10 cellular contexts compared by ENCODE assay signal in genomic region chr4:100738388-100739165, GRCh38.
DNase-seq lines count a peak whose midpoint lies in the region; ATAC-seq and TF ChIP-seq lines count a peak whose summit lies in the region.
"Had no signal": no experiment of that assay in that cellular context is flagged by ENCODE, and none has a peak within 500 bp of the region (broad histone marks: within the 10 kb centered on the region; RNA-seq: fewer than 3 reads in every experiment).

No MANE protein-coding gene starts in this region.

- H2BK5ac ChIP-seq in mesenchymal stem cell (ENCODE audit: low read depth, low read length, poor library complexity, severe bottlenecking) = no peak overlapping the region

- H3K9ac ChIP-seq in mammary epithelial cell (ENCODE audit: insufficient read depth, low read length) (no peak overlapping the region), mesenchymal stem cell (ENCODE audit: low read length) (peak overlapping the region; percentile 61)

- H3K4me1 ChIP-seq in mammary epithelial cell (ENCODE audit: insufficient read depth, low read length) = peaks cover 28% of the 10 kb centered on the region
- H3K4me1 ChIP-seq in mesenchymal stem cell (ENCODE audit: control insufficient read depth, insufficient read depth, low read depth, low read length) = no peaks in the 10 kb centered on the region

- peak overlapping the region; percentile 18 to 72 for H2BK12ac ChIP-seq in mesenchymal stem cell (ENCODE audit: low read length in 2 of 2)

- 58% methylated on average over 5 of the region's 5 CpGs for WGBS in mammary epithelial cell (ENCODE audit: low coverage, missing lambda C conversion rate)
- 73% methylated on average over 5 of the region's 5 CpGs for WGBS in mesenchymal stem cell

- no peaks in the 10 kb centered on the region for H3K79me1 ChIP-seq in mesenchymal stem cell (replicated peaks; ENCODE audit: low read length, poor library complexity, severe bottlenecking)

- H3K4me3 ChIP-seq in AG10803 (ENCODE audit: low read length) = no peak overlapping the region
- H3K4me3 ChIP-seq in mammary epithelial cell (replicated peaks in 1 of 3; ENCODE audit: insufficient read depth in 1 of 3, low read depth in 2 of 3, low read length in 3 of 3) = no peak overlapping the region
- H3K4me3 ChIP-seq in mesenchymal stem cell (ENCODE audit: insufficient read depth in 1 of 2, low read depth in 1 of 2, low read length in 2 of 2) = peak overlapping the region in 1 of 2 experiments; percentile 27

- in situ Hi-C loops in mammary epithelial cell (cut with MboI; ENCODE audit: low sequenced_read_pairs in 2 of 2) = loop anchor here in 1 of 2 donors (25.0 kb wide), 1 partner anchor 301 kb away; no protein-coding TSS in a partner anchor

- peak overlapping the region in 1 of 2 experiments; percentile 11 for H3K4ac ChIP-seq in mesenchymal stem cell (ENCODE audit: low read depth in 1 of 2, low read length in 2 of 2)

- TF ChIP-seq CTCF in AG10803 (conservative IDR thresholded peaks at IDR 0.05; ENCODE audit: low read length) = no peak
- TF ChIP-seq CTCF in mammary epithelial cell (conservative IDR thresholded peaks at IDR 0.05 in 1 of 2, IDR thresholded peaks at IDR 0.05 in 1 of 2; ENCODE audit: extremely low read depth in 1 of 2, insufficient read depth in 1 of 2, low read depth in 1 of 2, low read length in 2 of 2) = no peak

- H4K20me1 ChIP-seq in mammary epithelial cell (ENCODE audit: insufficient read depth, low read length) = no peaks in the 10 kb centered on the region

- peak overlapping the region; percentile 60 for H2BK15ac ChIP-seq in mesenchymal stem cell (ENCODE audit: low read depth, poor library complexity, severe bottlenecking)

- CTCF ChIA-PET in mammary epithelial cell (lab: Charles Lee; ENCODE audit: low non-redundant PET) = no interaction called here

- H3K79me2 ChIP-seq in mammary epithelial cell (ENCODE audit: insufficient read depth, low read length) = no peaks in the 10 kb centered on the region

- H3K9me3 ChIP-seq in mammary epithelial cell (replicated peaks; ENCODE audit: insufficient read depth, low read length) (peaks cover under 1% of the 10 kb centered on the region), mesenchymal stem cell (ENCODE audit: control insufficient read depth, low read length) (peaks cover 13% of the 10 kb centered on the region)

- BruUV-seq in mammary epithelial cell (replicated peaks; lab: Mats Ljungman, UMichigan) = no TSS peak

- H2BK120ac ChIP-seq in mesenchymal stem cell (ENCODE audit: low read depth, low read length) = no peak overlapping the region

- ATAC-seq in HG03060 (IDR thresholded peaks at IDR 0.05; ENCODE audit: low read depth, unreplicated experiment) = peak; percentile 48
- no peak for ATAC-seq in HG03457 (IDR thresholded peaks at IDR 0.05; ENCODE audit: unreplicated experiment)

- no peaks in the 10 kb centered on the region for H3K36me3 ChIP-seq in mammary epithelial cell (ENCODE audit: insufficient read depth, low read length)
- H3K36me3 ChIP-seq in mesenchymal stem cell (ENCODE audit: control insufficient read depth in 1 of 2, insufficient read depth in 2 of 2, low read depth in 1 of 2, low read length in 2 of 2) = no peaks in the 10 kb centered on the region

- H2AK5ac ChIP-seq in mesenchymal stem cell (ENCODE audit: low read length, severe bottlenecking) = no peak overlapping the region

- H2AFZ ChIP-seq in mammary epithelial cell (ENCODE audit: low read depth, low read length) (peak overlapping the region; percentile 69), mesenchymal stem cell (ENCODE audit: low read depth, low read length) (no peak overlapping the region)

- no peak overlapping the region for H3K23ac ChIP-seq in mesenchymal stem cell (ENCODE audit: low read length in 2 of 2)

- no peak overlapping the region for H4K8ac ChIP-seq in mesenchymal stem cell (ENCODE audit: low read length)

- H3K27ac ChIP-seq in mammary epithelial cell (ENCODE audit: insufficient read depth, low read depth, low read length) (peak overlapping the region; percentile 68), mesenchymal stem cell (ENCODE audit: low read length, poor library complexity, severe bottlenecking) (no peak overlapping the region)

- no peak overlapping the region for H3K14ac ChIP-seq in mesenchymal stem cell (ENCODE audit: low read length in 2 of 2)

- intact Hi-C loops in mammary epithelial cell (cut with micrococcal nuclease) = loop anchor here (1.0 kb wide), 1 partner anchor 317 kb away; no protein-coding TSS in a partner anchor

- H3K27me3 ChIP-seq in mammary epithelial cell (ENCODE audit: insufficient read depth, low read length) = no peaks in the 10 kb centered on the region
- no peaks in the 10 kb centered on the region for H3K27me3 ChIP-seq in mesenchymal stem cell (ENCODE audit: control insufficient read depth in 1 of 2, insufficient read depth in 1 of 2, low read length in 2 of 2)

- peak; percentile 68 for DNase-seq in AG10803 (ENCODE audit: low read depth)
- peak; percentile 97 for DNase-seq in mammary epithelial cell
- peak; percentile 63 for DNase-seq in mesenchymal stem cell
- DNase-seq in COLO668 (lab: John Stamatoyannopoulos, UW; ENCODE audit: unreplicated experiment) = no peak
- DNase-seq in kidney glomerular epithelial cell (lab: John Stamatoyannopoulos, UW) = no peak
- no peak for DNase-seq in stimulated activated naive CD4-positive, alpha-beta T cell (lab: John Stamatoyannopoulos, UW)
- DNase-seq: activated T-cell treated with anti-CD3 and anti-CD28 coated beads, Interleukin-2, amount 50 U/mL, for 72 hours; KBM-7 had no signal

- dilution Hi-C loops in mammary epithelial cell (cut with HindIII; ENCODE audit: low sequenced_read_pairs) = no loop called here

- H3K4me2 ChIP-seq in mammary epithelial cell (ENCODE audit: insufficient read depth, low read depth, low read length) = peak overlapping the region; percentile 47
- H3K4me2 ChIP-seq in mesenchymal stem cell (ENCODE audit: low read length, poor library complexity, severe bottlenecking) = no peak overlapping the region

- H3K18ac ChIP-seq in mesenchymal stem cell (ENCODE audit: low read depth in 1 of 2, low read length in 2 of 2) = peak overlapping the region; percentile 23 to 56

- H4K91ac ChIP-seq in mesenchymal stem cell (ENCODE audit: low read length) = no peak overlapping the region

Comparison
In these comparisons a context has a peak if more than half of its experiments do, and no peak if none do; other contexts are left out.
1. DNase-seq: peak in AG10803 (single experiment), mammary epithelial cell (single experiment) and mesenchymal stem cell (single experiment); none in COLO668 (single experiment), kidney glomerular epithelial cell (single experiment) and stimulated activated naive CD4-positive, alpha-beta T cell (0 of 6).